Comparison of ENCODE assay signal across 26 cellular contexts in the genomic region with DNA sequence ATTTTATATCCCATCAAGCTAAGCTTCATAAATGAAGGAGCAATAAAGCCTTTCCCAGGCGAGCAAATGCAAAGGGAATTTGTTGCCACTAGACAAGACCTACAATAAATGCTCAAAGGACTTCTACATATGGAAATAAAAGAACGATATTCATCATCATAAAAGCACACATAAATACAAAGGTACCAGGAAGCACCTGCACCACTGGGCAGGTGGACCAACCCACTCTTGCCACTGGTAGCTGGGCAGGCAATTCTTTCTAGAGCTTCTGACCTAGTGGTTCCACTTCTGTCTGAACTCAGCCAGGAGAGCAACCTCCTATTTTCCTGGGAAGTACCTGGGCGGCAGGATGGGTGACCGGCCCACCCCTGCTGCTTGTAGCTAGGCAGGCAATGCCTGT.
"Had no signal": no experiment of that assay in that cellular context is flagged by ENCODE, and none has a peak within 500 bp of the region (broad histone marks: within the 10 kb centered on the region; RNA-seq: fewer than 3 reads in every experiment).

No MANE protein-coding gene starts in this region.

- ATAC-seq: activated CD4-positive, alpha-beta T cell treated with anti-CD3 and anti-CD28 coated beads for 36 hours; activated CD8-positive, alpha-beta memory T cell treated with anti-CD3 and anti-CD28 coated beads, Interleukin-2, amount 10 ng/mL, durations not matched to agents 7 days and 5 days; activated CD8-positive, alpha-beta T cell treated with anti-CD3 and anti-CD28 coated beads, Interleukin-2, amount 10 ng/mL, durations not matched to agents 7 days and 5 days; activated naive CD4-positive, alpha-beta T cell treated with anti-CD3 and anti-CD28 coated beads, Interleukin-2, amount 50 U/mL, for 72 hours; activated T-cell treated with anti-CD3 and anti-CD28 coated beads, Interleukin-2, amount 50 U/mL, for 72 hours; esophagus mucosa; heart left ventricle had no signal

- H3K36me3 ChIP-seq: ascending aorta, brain microvascular endothelial cell, heart left ventricle had no signal

- H3K4me3 ChIP-seq: ascending aorta, heart left ventricle had no signal

- H3K27me3 ChIP-seq: ascending aorta, brain microvascular endothelial cell had no signal

- H3K27ac ChIP-seq: ascending aorta, brain microvascular endothelial cell, heart left ventricle had no signal

- H3K9me3 ChIP-seq: ascending aorta, heart left ventricle had no signal

- H3K4me1 ChIP-seq: ascending aorta, heart left ventricle had no signal

- FAIRE-seq: bronchial epithelial cell had no signal

- DNase-seq: activated CD4-positive, alpha-beta memory T cell treated with anti-CD3 and anti-CD28 coated beads for 36 hours; activated CD4-positive, alpha-beta T cell treated with anti-CD3 and anti-CD28 coated beads for 36 hours; activated CD4-positive, alpha-beta T cell treated with anti-CD3 and anti-CD28 coated beads, Interleukin-2, amount 10 ng/mL, durations not matched to agents 24 days and 14 days; activated CD4-positive, CD25-positive, alpha-beta regulatory T cell; activated CD4-positive, CD25-positive, alpha-beta regulatory T cell treated with anti-CD3 and anti-CD28 coated beads, Interleukin-2, amount 50 U/mL, for 72 hours; activated CD8-positive, alpha-beta memory T cell treated with anti-CD3 and anti-CD28 coated beads, Interleukin-2, amount 10 ng/mL, durations not matched to agents 7 days and 5 days; activated CD8-positive, alpha-beta memory T cell treated with anti-CD3 and anti-CD28 coated beads, Interleukin-2, amount 50 U/mL, for 4 hours; activated CD8-positive, alpha-beta T cell treated with anti-CD3 and anti-CD28 coated beads, Interleukin-2, amount 10 ng/mL, durations not matched to agents 7 days and 5 days; activated gamma-delta T cell; activated naive CD4-positive, alpha-beta T cell; activated naive CD4-positive, alpha-beta T cell treated with anti-CD3 and anti-CD28 coated beads, Interleukin-2, amount 10 ng/mL, durations not matched to agents 7 days and 5 days; activated naive CD8-positive, alpha-beta T cell treated with anti-CD3 and anti-CD28 coated beads, Interleukin-2, amount 10 ng/mL, durations not matched to agents 7 days and 5 days; activated T-cell treated with anti-CD3 and anti-CD28 coated beads for 4 hours; activated T-cell treated with anti-CD3 and anti-CD28 coated beads, Interleukin-2, amount 50 U/mL, for 24 hours; activated T-cell treated with anti-CD3 and anti-CD28 coated beads, Interleukin-2, amount 50 U/mL, for 72 hours; brain microvascular endothelial cell; effector CD8-positive, alpha-beta T cell; endodermal cell; foreskin fibroblast; glutamatergic neuron; heart left ventricle; T-helper 2 cell had no signal
